In the genomic region with DNA sequence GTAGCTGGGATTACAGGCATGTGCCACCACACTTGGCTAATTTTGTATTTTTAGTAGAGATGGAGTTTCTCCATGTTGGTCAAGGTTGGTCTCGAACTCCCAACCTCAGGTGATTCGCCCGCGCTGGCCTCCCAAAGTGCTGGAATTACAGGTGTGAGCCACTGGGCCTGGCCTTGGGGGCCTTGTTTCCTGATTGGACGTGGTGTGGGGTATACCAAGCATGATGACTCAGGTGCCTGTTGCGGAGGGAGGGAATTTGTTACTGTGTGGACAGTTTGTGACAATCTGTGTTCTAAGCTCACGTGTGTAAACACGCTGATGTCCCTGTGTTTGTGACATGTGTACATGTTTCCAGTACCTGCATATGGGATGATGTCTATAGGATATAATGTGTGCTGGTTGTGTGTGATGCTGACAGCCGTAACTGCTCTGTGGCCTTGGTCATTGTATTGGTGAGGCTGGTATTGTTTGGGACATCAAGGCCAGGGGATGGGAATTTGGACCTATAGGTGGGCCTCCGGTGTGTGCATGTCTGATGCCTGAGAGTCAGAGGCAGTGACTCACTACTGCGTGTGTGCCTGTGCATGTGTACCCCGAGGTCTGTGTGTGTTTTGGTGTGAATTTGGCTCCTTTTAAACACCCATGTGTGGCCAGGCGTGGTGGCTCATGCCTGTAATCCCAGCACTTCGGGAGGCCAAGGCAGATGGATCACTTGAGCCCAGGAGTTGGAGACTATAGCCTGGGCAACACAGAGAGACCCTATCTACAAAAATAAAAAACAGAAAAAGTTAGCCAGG, we compare ENCODE assay signal across 8 cellular contexts. TPM values are rescaled to one million over a fixed set of nuclear protein-coding genes. Genes with fewer than 3 reads are reported as not detected.
DNase-seq lines count a peak whose midpoint lies in the region; ATAC-seq and TF ChIP-seq lines count a peak whose summit lies in the region.

No MANE protein-coding gene starts in this region.

- H2AFZ ChIP-seq in OCI-LY3 (ENCODE audit: low read depth, low read length) = no peak overlapping the region

- H3K27ac Mint-ChIP-seq in CD14-positive monocyte = peak overlapping the region; percentile 85 to 99 (median 98)
- peak overlapping the region; percentile 97 for H3K27ac Mint-ChIP-seq in osteocyte (ENCODE audit: unreplicated experiment)

- peaks cover 20% of the 10 kb centered on the region for H3K36me3 ChIP-seq in OCI-LY3 (replicated peaks; ENCODE audit: low read depth, low read length)
- peaks cover 7% of the 10 kb centered on the region for H3K36me3 ChIP-seq in effector memory CD4-positive, alpha-beta T cell (ENCODE audit: control insufficient read depth, insufficient read depth, low read length)
- peaks cover 22% of the 10 kb centered on the region for H3K36me3 ChIP-seq in MG63

- H3K27ac ChIP-seq in OCI-LY3 (ENCODE audit: low read length) = peak overlapping the region; percentile 90
- H3K27ac ChIP-seq in effector memory CD4-positive, alpha-beta T cell (ENCODE audit: insufficient read depth, low read length, poor library complexity, severe bottlenecking) = peak overlapping the region; percentile 90

- no peak for ATAC-seq in GM18867 (IDR thresholded peaks at IDR 0.05; ENCODE audit: unreplicated experiment)

- H3K4me3 Mint-ChIP-seq in CD14-positive monocyte (peak overlapping the region in 1 of 2 donors; percentile 90), osteocyte (ENCODE audit: unreplicated experiment) (peak overlapping the region; percentile 96)

- H3K4me3 ChIP-seq in OCI-LY3 (ENCODE audit: low read length) (peak overlapping the region; percentile 79), MG63 (no peak overlapping the region; the same call in 1 of the 2 replicates)
- no peak overlapping the region for H3K4me3 ChIP-seq in effector memory CD4-positive, alpha-beta T cell (ENCODE audit: insufficient read depth, low read depth, low read length, poor library complexity, severe bottlenecking)

- H3K27me3 Mint-ChIP-seq in CD14-positive monocyte (ENCODE audit: low read depth in 3 of 3) (peaks cover 0 to 6% (median 0%) of the 10 kb centered on the region in 3 donors), osteocyte (ENCODE audit: unreplicated experiment) (no peaks in the 10 kb centered on the region)

- H3K36me3 Mint-ChIP-seq in CD14-positive monocyte (peaks cover 34 to 57% of the 10 kb centered on the region in 2 donors), osteocyte (ENCODE audit: unreplicated experiment) (peaks cover 5% of the 10 kb centered on the region)

- H3K9me3 ChIP-seq in OCI-LY3 (ENCODE audit: insufficient read depth, low read length) (no peaks in the 10 kb centered on the region), MG63 (no peaks in the 10 kb centered on the region)
- H3K9me3 ChIP-seq in effector memory CD4-positive, alpha-beta T cell (ENCODE audit: control insufficient read depth, low read length) = no peaks in the 10 kb centered on the region

- H3K79me2 ChIP-seq in OCI-LY3 (ENCODE audit: low read length) = peaks cover 34% of the 10 kb centered on the region

- DNase-seq in CD14-positive monocyte (ENCODE audit: low spot score) = no peak
- no peak for DNase-seq in effector memory CD4-positive, alpha-beta T cell
- DNase-seq in osteocyte (ENCODE audit: extremely low spot score, unreplicated experiment) = no peak
- DNase-seq in MG63 = no peak
- no peak for DNase-seq in activated CD4-positive, CD25-positive, alpha-beta regulatory T cell treated with anti-CD3 and anti-CD28 coated beads, Interleukin-2, amount 50 U/mL, for 72 hours
- DNase-seq in AML-193 (lab: John Stamatoyannopoulos, UW) = no peak

- peaks cover 40% of the 10 kb centered on the region for H3K4me1 ChIP-seq in OCI-LY3 (ENCODE audit: low read length)
- peaks cover 25% of the 10 kb centered on the region for H3K4me1 ChIP-seq in effector memory CD4-positive, alpha-beta T cell (ENCODE audit: control insufficient read depth, insufficient read depth, low read length, poor library complexity, severe bottlenecking)

- H3K4me1 Mint-ChIP-seq in CD14-positive monocyte (peaks cover 46% of the 10 kb centered on the region), osteocyte (ENCODE audit: unreplicated experiment) (peaks cover 37% of the 10 kb centered on the region)

- no peaks in the 10 kb centered on the region for H3K27me3 ChIP-seq in OCI-LY3 (ENCODE audit: low read depth, low read length)
- H3K27me3 ChIP-seq in effector memory CD4-positive, alpha-beta T cell (replicated peaks; ENCODE audit: control insufficient read depth, insufficient read depth, low read length, poor library complexity, severe bottlenecking) = no peaks in the 10 kb centered on the region
- no peaks in the 10 kb centered on the region for H3K27me3 ChIP-seq in MG63

- no peaks in the 10 kb centered on the region for H3K9me3 Mint-ChIP-seq in CD14-positive monocyte
- no peaks in the 10 kb centered on the region for H3K9me3 Mint-ChIP-seq in osteocyte (ENCODE audit: unreplicated experiment)

- H3K4me2 ChIP-seq in OCI-LY3 (ENCODE audit: low read length) = peak overlapping the region; percentile 85

- intact Hi-C loops in CD14-positive monocyte (cut with micrococcal nuclease) = loop anchor here in 1 of 2 donors (5.0 kb wide), 1 partner anchor 45 kb away; the partner anchor contains the start of genes ACTMAP and SNRPA

- TF ChIP-seq CTCF in CD14-positive monocyte (IDR thresholded peaks at IDR 0.05) = no peak
- TF ChIP-seq CTCF in OCI-LY3 (IDR thresholded peaks at IDR 0.05; ENCODE audit: low read depth, low read length) = no peak
- no peak for TF ChIP-seq CTCF in osteocyte (IDR thresholded peaks at IDR 0.05)

- peak overlapping the region; percentile 86; the same call in 1 of the 2 replicates for H3K9ac ChIP-seq in OCI-LY3 (ENCODE audit: low read length)

- H4K20me1 ChIP-seq in OCI-LY3 (ENCODE audit: insufficient read depth, low read length) = peaks cover 25% of the 10 kb centered on the region

RNA-seq across cellular contexts. Expression of gene EGLN2, which starts 1.6 kb away (rescaled TPM):
- 10 to 100 TPM; 60.6 to 76.8 TPM for polyA plus RNA-seq in CD14-positive monocyte
- total RNA-seq in osteocyte = 94.3 and 104 TPM in 2 replicates
- total RNA-seq in MG63 (2014; rRNA removed; shearing (Covaris generic); ENCODE audit: low replicate concordance) = 63.2 and 140 TPM in 2 replicates

RNA-seq across cellular contexts. Expression of gene RAB4B, which starts 19.3 kb away (rescaled TPM):
- 100 to 1,000 TPM in 1 of 2 donors, 10 to 100 TPM in 1; 89.4 to 108 TPM for polyA plus RNA-seq in CD14-positive monocyte
- total RNA-seq in osteocyte = 19.7 and 20.4 TPM in 2 replicates
- total RNA-seq in MG63 (2014; rRNA removed; shearing (Covaris generic); ENCODE audit: low replicate concordance) = 34.4 and 41.2 TPM in 2 replicates

RNA-seq across cellular contexts. Expression of gene MIA, which starts 22.0 kb away (rescaled TPM):
- not detected for polyA plus RNA-seq in CD14-positive monocyte
- 2.0 TPM in 1 of 2 replicates, not detected in the other for total RNA-seq in osteocyte
- total RNA-seq in MG63 (2014; rRNA removed; shearing (Covaris generic); ENCODE audit: low replicate concordance) = not detected in 2 replicates

RNA-seq across cellular contexts. Expression of gene SNRPA, which starts 46.4 kb away (rescaled TPM):
- polyA plus RNA-seq in CD14-positive monocyte = 10 to 100 TPM; 27.9 to 44.2 TPM
- 48.0 and 53.2 TPM in 2 replicates for total RNA-seq in osteocyte
- total RNA-seq in MG63 (2014; rRNA removed; shearing (Covaris generic); ENCODE audit: low replicate concordance) = 66.4 and 68.4 TPM in 2 replicates

RNA-seq across cellular contexts. Expression of gene ACTMAP, which starts 47.1 kb away (rescaled TPM):
- 1 to 10 TPM; 4.3 to 8.5 TPM for polyA plus RNA-seq in CD14-positive monocyte
- total RNA-seq in osteocyte = 14.6 and 17.0 TPM in 2 replicates
- 0.95 and 3.6 TPM in 2 replicates for total RNA-seq in MG63 (2014; rRNA removed; shearing (Covaris generic); ENCODE audit: low replicate concordance)
